ENCODE assay signal across 16 cellular contexts in the genomic region with DNA sequence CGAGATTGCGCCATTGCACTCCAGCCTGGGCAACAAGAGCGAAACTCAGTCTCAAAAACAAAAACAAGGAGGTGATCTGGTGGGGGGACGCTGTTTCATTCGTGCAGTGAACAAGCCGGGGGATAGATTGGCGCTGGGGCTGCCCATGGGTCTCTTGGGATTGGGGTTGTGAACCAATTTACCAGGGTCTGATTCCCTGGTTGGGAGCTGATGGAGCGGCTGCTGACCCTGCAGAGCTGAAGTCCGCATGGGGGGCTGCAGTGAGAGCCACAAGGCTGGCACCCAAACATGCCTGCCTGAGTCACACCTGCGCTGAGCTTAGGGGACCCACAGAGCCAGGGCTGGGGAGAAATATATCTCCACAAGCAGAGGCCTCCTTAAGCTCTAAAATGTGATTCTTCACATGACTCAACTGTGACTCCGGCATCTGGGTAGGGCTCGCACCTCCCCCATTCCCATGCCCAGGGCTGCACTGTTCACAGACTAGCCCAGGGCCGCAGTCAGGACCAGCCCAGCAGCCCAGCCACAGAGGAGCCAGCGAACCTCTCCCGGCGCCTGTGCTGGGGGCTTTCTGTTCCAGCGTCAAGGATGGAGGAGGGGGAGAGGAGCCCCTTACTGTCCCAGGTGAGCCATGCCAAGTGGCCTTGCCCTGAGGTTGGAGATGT. TPM values are rescaled to one million over a fixed set of nuclear protein-coding genes. Genes with fewer than 3 reads are reported as not detected.
A peak's percentile ranks its signal among the peaks of the same experiment; 100 is the strongest.
DNase-seq lines count a peak whose midpoint lies in the region; ATAC-seq, FAIRE-seq and TF ChIP-seq lines count a peak whose summit lies in the region.
"Had no signal": no experiment of that assay in that cellular context is flagged by ENCODE, and none has a peak within 500 bp of the region (broad histone marks: within the 10 kb centered on the region; RNA-seq: fewer than 3 reads in every experiment).

No MANE protein-coding gene starts in this region.

- no peaks in the 10 kb centered on the region for H3K36me3 ChIP-seq in heart left ventricle
- H3K36me3 ChIP-seq: cardiac muscle cell, pancreas had no signal

- H3K9me3 ChIP-seq in heart left ventricle, result no peaks in the 10 kb centered on the region
- H3K9me3 ChIP-seq: pancreas had no signal

- H3K27me3 ChIP-seq in heart left ventricle, result peaks cover 0 to 5% (median 0%) of the 10 kb centered on the region in 9 donors
- H3K27me3 ChIP-seq: pancreas had no signal

- H3K27ac ChIP-seq in heart left ventricle, result no peak overlapping the region
- H3K27ac ChIP-seq: C4-2B, cardiac muscle cell, pancreas had no signal

- peaks cover 0 to 7% (median 2%) of the 10 kb centered on the region in 12 donors for H3K4me1 ChIP-seq in heart left ventricle

- ATAC-seq in heart left ventricle, result no peak
- no peak for ATAC-seq in GM18870 (IDR thresholded peaks at IDR 0.05; ENCODE audit: unreplicated experiment)
- ATAC-seq: pancreas had no signal

- DNase-seq in AG10803 (ENCODE audit: low read depth) (peak; percentile 68), HTR-8/SVneo (ENCODE audit: insufficient read length, low spot score) (peak; percentile 80), astrocyte of the hippocampus (ENCODE audit: low read depth, low spot score) (peak; percentile 70), islet precursor cell (peak; percentile 92), heart left ventricle (no peak), UCSD-AML1 (lab: John Stamatoyannopoulos, UW; ENCODE audit: unreplicated experiment) (no peak), NCI-H446 treated with DMSO at 0.1 percent for 48 hours (lab: John Stamatoyannopoulos, UW) (no peak)
- DNase-seq: activated T-cell treated with anti-CD3 and anti-CD28 coated beads, Interleukin-2, amount 50 U/mL, for 1 hour; NCI-H146; stimulated activated CD4-positive, alpha-beta T cell treated with anti-CD3 and anti-CD28 coated beads, Interleukin-4, amount 100 ng/mL, for 4 hours had no signal

- intact Hi-C loops in heart left ventricle (cut with DNase I), result no loop called here

- no peak overlapping the region for H3K4me3 ChIP-seq in AG10803 (ENCODE audit: low read length)
- no peak overlapping the region for H3K4me3 ChIP-seq in heart left ventricle
- H3K4me3 ChIP-seq: cardiac muscle cell, pancreas had no signal

- FAIRE-seq in HTR-8/SVneo (lab: Jason Lieb, UNC), result no peak
- FAIRE-seq: frontal cortex, pancreas, TTC549 had no signal

- no peak for TF ChIP-seq CTCF in AG10803 (conservative IDR thresholded peaks at IDR 0.05; ENCODE audit: low read length)
- TF ChIP-seq CTCF in heart left ventricle (IDR thresholded peaks at IDR 0.05), result no peak

- no peak for TF ChIP-seq POLR2A in heart left ventricle (IDR thresholded peaks at IDR 0.05)

- WGBS in heart left ventricle, 4 donors, result 91 to 96% (median 93%) methylated on average over 15 to 17 of the region's 17 CpGs

RNA-seq across cellular contexts. Expression of a gene that starts 5.0 kb away (rescaled TPM):
- under 1 TPM in 4 of 9 donors, not detected in 5; 0.21 to 0.41 (median 0.38) TPM for total RNA-seq in heart left ventricle
- under 1 TPM; 0.07 to 0.46 TPM for polyA plus RNA-seq in heart left ventricle
- total RNA-seq: frontal cortex had no signal

RNA-seq across cellular contexts. Expression of a gene that starts 5.0 kb away (rescaled TPM):
- 100 to 1,000 TPM in 3 of 9 donors, 10 to 100 TPM in 6; 92.1 to 133 (median 99.3) TPM for total RNA-seq in heart left ventricle
- 10 to 100 TPM; 28.2 to 84.3 TPM for polyA plus RNA-seq in heart left ventricle

RNA-seq across cellular contexts. Expression of a gene that starts 14.4 kb away (rescaled TPM):
- total RNA-seq in heart left ventricle, result 1 to 10 TPM in 2 of 9 donors, under 1 TPM in 1, not detected in 6; 0.73 to 2.3 (median 1.5) TPM
- polyA plus RNA-seq in heart left ventricle, result under 1 TPM in 1 of 2 donors, not detected in 1; 0.67 TPM
- total RNA-seq: frontal cortex had no signal

RNA-seq across cellular contexts. Expression of a gene that starts 24.4 kb away (rescaled TPM):
- total RNA-seq in heart left ventricle, result 10 to 100 TPM; 16.9 to 28.8 (median 21.7) TPM
- 10 to 100 TPM; 27.0 to 42.9 TPM for polyA plus RNA-seq in heart left ventricle

RNA-seq across cellular contexts. Expression of a gene that starts 24.6 kb away (rescaled TPM):
- total RNA-seq in heart left ventricle, result 10 to 100 TPM in 1 of 9 donors, 1 to 10 TPM in 8; 3.5 to 10.1 (median 6.3) TPM
- 10 to 100 TPM in 1 of 2 donors, 1 to 10 TPM in 1; 8.2 to 20.0 TPM for polyA plus RNA-seq in heart left ventricle

Comparison
In these comparisons a context has a peak if more than half of its experiments do, and no peak if none do; other contexts are left out.
1. DNase-seq: peak in AG10803 (single experiment), HTR-8/SVneo (single experiment), astrocyte of the hippocampus (single experiment) and islet precursor cell (single experiment); none in heart left ventricle (0 of 5), UCSD-AML1 (single experiment) and NCI-H446 treated with DMSO at 0.1 percent for 48 hours (single experiment).